In the genomic region with DNA sequence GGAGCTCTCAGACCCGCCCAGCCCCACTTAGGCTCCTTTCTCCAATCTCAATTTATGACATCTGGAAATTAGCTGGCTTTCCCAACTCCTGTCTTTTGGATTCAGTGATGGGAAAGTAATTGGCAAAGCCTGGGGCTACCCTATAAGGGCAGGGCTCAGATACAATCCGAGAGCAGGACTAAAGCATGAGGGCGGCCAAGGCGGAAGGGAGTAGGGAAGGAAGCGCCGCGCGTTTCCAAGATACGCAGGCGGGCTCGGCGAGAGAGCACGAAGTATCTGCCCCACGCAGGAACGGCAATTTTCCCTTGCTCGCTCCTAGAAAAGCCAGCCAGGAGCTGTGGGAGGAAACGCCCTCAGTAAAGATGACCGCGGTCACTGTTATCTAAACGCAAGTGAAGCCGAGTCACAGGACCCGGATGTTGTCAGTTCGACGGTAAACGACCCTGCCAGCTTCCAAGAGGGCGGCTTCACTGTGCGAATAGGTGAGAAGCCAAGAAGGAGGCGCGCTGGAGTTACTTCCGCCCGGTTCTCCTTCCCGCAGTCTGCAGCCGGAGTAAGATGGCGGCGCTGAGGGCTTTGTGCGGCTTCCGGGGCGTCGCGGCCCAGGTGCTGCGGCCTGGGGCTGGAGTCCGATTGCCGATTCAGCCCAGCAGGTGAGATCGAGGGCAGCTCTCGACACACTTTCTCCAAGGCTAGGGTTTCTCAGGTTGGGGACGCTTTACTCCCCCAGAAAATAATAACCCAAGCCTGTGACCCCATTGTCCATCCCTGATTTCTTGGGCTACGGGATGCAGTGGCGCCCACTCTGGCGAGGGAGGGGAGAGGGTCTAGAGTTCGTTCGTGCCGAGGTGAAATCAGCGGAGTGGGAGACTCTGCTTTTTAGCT, we compare ENCODE assay signal across 1 cellular context.
TF ChIP-seq lines count a peak whose summit lies in the region.

A gene (plus strand): TSS at position 540 of the 885 bp plus-strand sequence. CDS start 19 bp downstream, at position 559.

TF ChIP-seq in GM12878, 131 proteins besides CTCF, POLR2A, EP300 and RAD21 (continued from another document):
- TF ChIP-seq, protein P1, sequence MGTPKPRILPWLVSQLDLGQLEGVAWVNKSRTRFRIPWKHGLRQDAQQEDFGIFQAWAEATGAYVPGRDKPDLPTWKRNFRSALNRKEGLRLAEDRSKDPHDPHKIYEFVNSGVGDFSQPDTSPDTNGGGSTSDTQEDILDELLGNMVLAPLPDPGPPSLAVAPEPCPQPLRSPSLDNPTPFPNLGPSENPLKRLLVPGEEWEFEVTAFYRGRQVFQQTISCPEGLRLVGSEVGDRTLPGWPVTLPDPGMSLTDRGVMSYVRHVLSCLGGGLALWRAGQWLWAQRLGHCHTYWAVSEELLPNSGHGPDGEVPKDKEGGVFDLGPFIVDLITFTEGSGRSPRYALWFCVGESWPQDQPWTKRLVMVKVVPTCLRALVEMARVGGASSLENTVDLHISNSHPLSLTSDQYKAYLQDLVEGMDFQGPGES (IDR thresholded peaks at IDR 0.05): peak; percentile 49; the same call in 1 of the 2 replicates
- TF ChIP-seq MXI1 (IDR thresholded peaks at IDR 0.05; ENCODE audit: low read depth, low read length) (peak; percentile 53; the same call in 1 of the 2 replicates), CREB1 (IDR thresholded peaks at IDR 0.05; ENCODE audit: low read depth) (peak; percentile 96), RFX5 (IDR thresholded peaks at IDR 0.05; ENCODE audit: low read depth, low read length) (0 out of 2 replicates have a peak, but pooled peaks have one; percentile 32), SPI1 (IDR thresholded peaks at IDR 0.05; ENCODE audit: borderline replicate concordance, insufficient read depth, low read depth, low read length) (0 out of 2 replicates have a peak, but pooled peaks have one; percentile 5), TAF1 (IDR thresholded peaks at IDR 0.05; ENCODE audit: borderline replicate concordance, low read depth, low read length) (peak; percentile 98), RUNX3 (IDR thresholded peaks at IDR 0.05; ENCODE audit: low read length) (peak; percentile 58), SUPT20H (IDR thresholded peaks at IDR 0.05; ENCODE audit: borderline replicate concordance, control insufficient read depth, low read depth, low read length) (no peak), YY1 (IDR thresholded peaks at IDR 0.05; ENCODE audit: low read depth, low read length) (peak; percentile 100), POU2F2 (IDR thresholded peaks at IDR 0.05; ENCODE audit: borderline replicate concordance, low read depth, low read length) (0 out of 3 replicates have a peak, but pooled peaks have one; percentile 58), EZH2 (IDR thresholded peaks at IDR 0.05; ENCODE audit: borderline replicate concordance, control insufficient read depth, low read depth, low read length) (no peak), SP1 (IDR thresholded peaks at IDR 0.05; ENCODE audit: low read depth, low read length) (peak; percentile 37), NBN (IDR thresholded peaks at IDR 0.05) (0 out of 2 replicates have a peak, but pooled peaks have one; percentile 63), CBFB (IDR thresholded peaks at IDR 0.05; ENCODE audit: low read depth) (peak; percentile 82; the same call in 1 of the 2 replicates), KAT2A (conservative IDR thresholded peaks at IDR 0.05; ENCODE audit: control insufficient read depth, low read depth, low read length) (no peak), IKZF2 (IDR thresholded peaks at IDR 0.05) (peak; percentile 38 to 41; a peak in 3 of 4 replicates), SRF (IDR thresholded peaks at IDR 0.05; ENCODE audit: low read depth in 2 of 2, low read length in 2 of 2) (0 out of 4 replicates have a peak, but pooled peaks of 1 of the 2 experiments have one; percentile 60), CHD1 (IDR thresholded peaks at IDR 0.05; ENCODE audit: low read depth, low read length) (0 out of 2 replicates have a peak, but pooled peaks have one; percentile 81), KLF5 (IDR thresholded peaks at IDR 0.05; ENCODE audit: partially characterized antibody) (peak; percentile 86), ZNF207 (IDR thresholded peaks at IDR 0.05; ENCODE audit: borderline replicate concordance) (0 out of 2 replicates have a peak, but pooled peaks have one; percentile 61), HCFC1 (IDR thresholded peaks at IDR 0.05; ENCODE audit: low read length) (peak; percentile 95), MEF2B (IDR thresholded peaks at IDR 0.05; ENCODE audit: partially characterized antibody, poor library complexity, severe bottlenecking) (no peak), MTA2 (IDR thresholded peaks at IDR 0.05; ENCODE audit: low read depth) (peak; percentile 58)
- TF ChIP-seq, protein P2, sequence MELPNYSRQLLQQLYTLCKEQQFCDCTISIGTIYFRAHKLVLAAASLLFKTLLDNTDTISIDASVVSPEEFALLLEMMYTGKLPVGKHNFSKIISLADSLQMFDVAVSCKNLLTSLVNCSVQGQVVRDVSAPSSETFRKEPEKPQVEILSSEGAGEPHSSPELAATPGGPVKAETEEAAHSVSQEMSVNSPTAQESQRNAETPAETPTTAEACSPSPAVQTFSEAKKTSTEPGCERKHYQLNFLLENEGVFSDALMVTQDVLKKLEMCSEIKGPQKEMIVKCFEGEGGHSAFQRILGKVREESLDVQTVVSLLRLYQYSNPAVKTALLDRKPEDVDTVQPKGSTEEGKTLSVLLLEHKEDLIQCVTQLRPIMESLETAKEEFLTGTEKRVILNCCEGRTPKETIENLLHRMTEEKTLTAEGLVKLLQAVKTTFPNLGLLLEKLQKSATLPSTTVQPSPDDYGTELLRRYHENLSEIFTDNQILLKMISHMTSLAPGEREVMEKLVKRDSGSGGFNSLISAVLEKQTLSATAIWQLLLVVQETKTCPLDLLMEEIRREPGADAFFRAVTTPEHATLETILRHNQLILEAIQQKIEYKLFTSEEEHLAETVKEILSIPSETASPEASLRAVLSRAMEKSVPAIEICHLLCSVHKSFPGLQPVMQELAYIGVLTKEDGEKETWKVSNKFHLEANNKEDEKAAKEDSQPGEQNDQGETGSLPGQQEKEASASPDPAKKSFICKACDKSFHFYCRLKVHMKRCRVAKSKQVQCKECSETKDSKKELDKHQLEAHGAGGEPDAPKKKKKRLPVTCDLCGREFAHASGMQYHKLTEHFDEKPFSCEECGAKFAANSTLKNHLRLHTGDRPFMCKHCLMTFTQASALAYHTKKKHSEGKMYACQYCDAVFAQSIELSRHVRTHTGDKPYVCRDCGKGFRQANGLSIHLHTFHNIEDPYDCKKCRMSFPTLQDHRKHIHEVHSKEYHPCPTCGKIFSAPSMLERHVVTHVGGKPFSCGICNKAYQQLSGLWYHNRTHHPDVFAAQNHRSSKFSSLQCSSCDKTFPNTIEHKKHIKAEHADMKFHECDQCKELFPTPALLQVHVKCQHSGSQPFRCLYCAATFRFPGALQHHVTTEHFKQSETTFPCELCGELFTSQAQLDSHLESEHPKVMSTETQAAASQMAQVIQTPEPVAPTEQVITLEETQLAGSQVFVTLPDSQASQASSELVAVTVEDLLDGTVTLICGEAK (IDR thresholded peaks at IDR 0.05; ENCODE audit: borderline replicate concordance): peak; percentile 93
- TF ChIP-seq, protein P3, sequence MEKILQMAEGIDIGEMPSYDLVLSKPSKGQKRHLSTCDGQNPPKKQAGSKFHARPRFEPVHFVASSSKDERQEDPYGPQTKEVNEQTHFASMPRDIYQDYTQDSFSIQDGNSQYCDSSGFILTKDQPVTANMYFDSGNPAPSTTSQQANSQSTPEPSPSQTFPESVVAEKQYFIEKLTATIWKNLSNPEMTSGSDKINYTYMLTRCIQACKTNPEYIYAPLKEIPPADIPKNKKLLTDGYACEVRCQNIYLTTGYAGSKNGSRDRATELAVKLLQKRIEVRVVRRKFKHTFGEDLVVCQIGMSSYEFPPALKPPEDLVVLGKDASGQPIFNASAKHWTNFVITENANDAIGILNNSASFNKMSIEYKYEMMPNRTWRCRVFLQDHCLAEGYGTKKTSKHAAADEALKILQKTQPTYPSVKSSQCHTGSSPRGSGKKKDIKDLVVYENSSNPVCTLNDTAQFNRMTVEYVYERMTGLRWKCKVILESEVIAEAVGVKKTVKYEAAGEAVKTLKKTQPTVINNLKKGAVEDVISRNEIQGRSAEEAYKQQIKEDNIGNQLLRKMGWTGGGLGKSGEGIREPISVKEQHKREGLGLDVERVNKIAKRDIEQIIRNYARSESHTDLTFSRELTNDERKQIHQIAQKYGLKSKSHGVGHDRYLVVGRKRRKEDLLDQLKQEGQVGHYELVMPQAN (conservative IDR thresholded peaks at IDR 0.05): peak; percentile 65
- TF ChIP-seq, protein P4, sequence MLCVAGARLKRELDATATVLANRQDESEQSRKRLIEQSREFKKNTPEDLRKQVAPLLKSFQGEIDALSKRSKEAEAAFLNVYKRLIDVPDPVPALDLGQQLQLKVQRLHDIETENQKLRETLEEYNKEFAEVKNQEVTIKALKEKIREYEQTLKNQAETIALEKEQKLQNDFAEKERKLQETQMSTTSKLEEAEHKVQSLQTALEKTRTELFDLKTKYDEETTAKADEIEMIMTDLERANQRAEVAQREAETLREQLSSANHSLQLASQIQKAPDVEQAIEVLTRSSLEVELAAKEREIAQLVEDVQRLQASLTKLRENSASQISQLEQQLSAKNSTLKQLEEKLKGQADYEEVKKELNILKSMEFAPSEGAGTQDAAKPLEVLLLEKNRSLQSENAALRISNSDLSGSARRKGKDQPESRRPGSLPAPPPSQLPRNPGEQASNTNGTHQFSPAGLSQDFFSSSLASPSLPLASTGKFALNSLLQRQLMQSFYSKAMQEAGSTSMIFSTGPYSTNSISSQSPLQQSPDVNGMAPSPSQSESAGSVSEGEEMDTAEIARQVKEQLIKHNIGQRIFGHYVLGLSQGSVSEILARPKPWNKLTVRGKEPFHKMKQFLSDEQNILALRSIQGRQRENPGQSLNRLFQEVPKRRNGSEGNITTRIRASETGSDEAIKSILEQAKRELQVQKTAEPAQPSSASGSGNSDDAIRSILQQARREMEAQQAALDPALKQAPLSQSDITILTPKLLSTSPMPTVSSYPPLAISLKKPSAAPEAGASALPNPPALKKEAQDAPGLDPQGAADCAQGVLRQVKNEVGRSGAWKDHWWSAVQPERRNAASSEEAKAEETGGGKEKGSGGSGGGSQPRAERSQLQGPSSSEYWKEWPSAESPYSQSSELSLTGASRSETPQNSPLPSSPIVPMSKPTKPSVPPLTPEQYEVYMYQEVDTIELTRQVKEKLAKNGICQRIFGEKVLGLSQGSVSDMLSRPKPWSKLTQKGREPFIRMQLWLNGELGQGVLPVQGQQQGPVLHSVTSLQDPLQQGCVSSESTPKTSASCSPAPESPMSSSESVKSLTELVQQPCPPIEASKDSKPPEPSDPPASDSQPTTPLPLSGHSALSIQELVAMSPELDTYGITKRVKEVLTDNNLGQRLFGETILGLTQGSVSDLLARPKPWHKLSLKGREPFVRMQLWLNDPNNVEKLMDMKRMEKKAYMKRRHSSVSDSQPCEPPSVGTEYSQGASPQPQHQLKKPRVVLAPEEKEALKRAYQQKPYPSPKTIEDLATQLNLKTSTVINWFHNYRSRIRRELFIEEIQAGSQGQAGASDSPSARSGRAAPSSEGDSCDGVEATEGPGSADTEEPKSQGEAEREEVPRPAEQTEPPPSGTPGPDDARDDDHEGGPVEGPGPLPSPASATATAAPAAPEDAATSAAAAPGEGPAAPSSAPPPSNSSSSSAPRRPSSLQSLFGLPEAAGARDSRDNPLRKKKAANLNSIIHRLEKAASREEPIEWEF (IDR thresholded peaks at IDR 0.05; ENCODE audit: insufficient replicate concordance, low read depth, low read length): peak; percentile 73
- TF ChIP-seq, protein P5, sequence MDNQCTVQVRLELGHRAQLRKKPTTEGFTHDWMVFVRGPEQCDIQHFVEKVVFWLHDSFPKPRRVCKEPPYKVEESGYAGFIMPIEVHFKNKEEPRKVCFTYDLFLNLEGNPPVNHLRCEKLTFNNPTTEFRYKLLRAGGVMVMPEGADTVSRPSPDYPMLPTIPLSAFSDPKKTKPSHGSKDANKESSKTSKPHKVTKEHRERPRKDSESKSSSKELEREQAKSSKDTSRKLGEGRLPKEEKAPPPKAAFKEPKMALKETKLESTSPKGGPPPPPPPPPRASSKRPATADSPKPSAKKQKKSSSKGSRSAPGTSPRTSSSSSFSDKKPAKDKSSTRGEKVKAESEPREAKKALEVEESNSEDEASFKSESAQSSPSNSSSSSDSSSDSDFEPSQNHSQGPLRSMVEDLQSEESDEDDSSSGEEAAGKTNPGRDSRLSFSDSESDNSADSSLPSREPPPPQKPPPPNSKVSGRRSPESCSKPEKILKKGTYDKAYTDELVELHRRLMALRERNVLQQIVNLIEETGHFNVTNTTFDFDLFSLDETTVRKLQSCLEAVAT (IDR thresholded peaks at IDR 0.05): peak; percentile 97
- TF ChIP-seq, protein P6, sequence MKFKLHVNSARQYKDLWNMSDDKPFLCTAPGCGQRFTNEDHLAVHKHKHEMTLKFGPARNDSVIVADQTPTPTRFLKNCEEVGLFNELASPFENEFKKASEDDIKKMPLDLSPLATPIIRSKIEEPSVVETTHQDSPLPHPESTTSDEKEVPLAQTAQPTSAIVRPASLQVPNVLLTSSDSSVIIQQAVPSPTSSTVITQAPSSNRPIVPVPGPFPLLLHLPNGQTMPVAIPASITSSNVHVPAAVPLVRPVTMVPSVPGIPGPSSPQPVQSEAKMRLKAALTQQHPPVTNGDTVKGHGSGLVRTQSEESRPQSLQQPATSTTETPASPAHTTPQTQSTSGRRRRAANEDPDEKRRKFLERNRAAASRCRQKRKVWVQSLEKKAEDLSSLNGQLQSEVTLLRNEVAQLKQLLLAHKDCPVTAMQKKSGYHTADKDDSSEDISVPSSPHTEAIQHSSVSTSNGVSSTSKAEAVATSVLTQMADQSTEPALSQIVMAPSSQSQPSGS (IDR thresholded peaks at IDR 0.05; ENCODE audit: low read length): no peak
